In genomic region chr2:29601872-29602271, GRCh38 we compare ENCODE assay signal across 18 cellular contexts.
DNase-seq lines count a peak whose midpoint lies in the region; ATAC-seq, FAIRE-seq and TF ChIP-seq lines count a peak whose summit lies in the region.
"Had no signal": no experiment of that assay in that cellular context is flagged by ENCODE, and none has a peak within 500 bp of the region (broad histone marks: within the 10 kb centered on the region; RNA-seq: fewer than 3 reads in every experiment).

No MANE protein-coding gene starts in this region.

- TF ChIP-seq CTCF in mammary epithelial cell (conservative IDR thresholded peaks at IDR 0.05 in 1 of 2, IDR thresholded peaks at IDR 0.05 in 1 of 2; ENCODE audit: extremely low read depth in 1 of 2, insufficient read depth in 1 of 2, low read depth in 1 of 2, low read length in 2 of 2) (no peak), keratinocyte (optimal IDR thresholded peaks at IDR 0.05 in 1 of 3, IDR thresholded peaks at IDR 0.05 in 1 of 3, conservative IDR thresholded peaks at IDR 0.05 in 1 of 3; ENCODE audit: extremely low read depth in 1 of 3, insufficient read depth in 2 of 3, low read length in 3 of 3) (no peak), body of pancreas (IDR thresholded peaks at IDR 0.05) (no peak)

- H3K27ac ChIP-seq in mammary epithelial cell (ENCODE audit: insufficient read depth, low read depth, low read length) (no peak overlapping the region), keratinocyte (ENCODE audit: control insufficient read depth, insufficient read depth, low read length) (no peak overlapping the region), body of pancreas (no peak overlapping the region)
- H3K27ac ChIP-seq: GM23248 had no signal

- H3K9ac ChIP-seq in mammary epithelial cell (ENCODE audit: insufficient read depth, low read length) (no peak overlapping the region), keratinocyte (ENCODE audit: control insufficient read depth, extremely low read depth, insufficient read depth, low read length) (no peak overlapping the region)
- H3K9ac ChIP-seq: GM23248 had no signal

- H3K9me1 ChIP-seq in keratinocyte (ENCODE audit: control insufficient read depth, extremely low read depth, insufficient read depth, low read length) = no peaks in the 10 kb centered on the region

- H3K4me2 ChIP-seq in mammary epithelial cell (ENCODE audit: insufficient read depth, low read depth, low read length) (no peak overlapping the region), keratinocyte (ENCODE audit: control insufficient read depth, extremely low read depth, insufficient read depth, low read depth, low read length) (no peak overlapping the region)

- BruUV-seq in mammary epithelial cell (replicated peaks; lab: Mats Ljungman, UMichigan) = no TSS peak

- in situ Hi-C loops in mammary epithelial cell (cut with MboI; ENCODE audit: low sequenced_read_pairs in 2 of 2) = no loop called here

- DNase-seq in ELF-1 (ENCODE audit: low read depth, low spot score) (peak; percentile 20), M059J (ENCODE audit: low read depth) (peak; percentile 67), mammary epithelial cell (peak; percentile 24), keratinocyte (ENCODE audit: low read depth, low spot score) (peak; percentile 28), body of pancreas (no peak)
- DNase-seq: C1 segment of cervical spinal cord; Calu3; CD4-positive, alpha-beta T cell; DMS153; DMS79 treated with DMSO at 0.1 percent for 48 hours; GM23248; H7 had no signal

- CTCF ChIA-PET in mammary epithelial cell (lab: Charles Lee; ENCODE audit: low non-redundant PET) = no interaction called here

- intact Hi-C loops in mammary epithelial cell (cut with micrococcal nuclease) = no loop called here
- intact Hi-C loops in body of pancreas (cut with DNase I) = no loop called here

- dilution Hi-C loops in mammary epithelial cell (cut with HindIII; ENCODE audit: low sequenced_read_pairs) (no loop called here), keratinocyte (cut with MboI; ENCODE audit: extremely low pct_ligation_motif_present, low sequenced_read_pairs) (no loop called here)

- peaks cover 31% of the 10 kb centered on the region for H3K4me1 ChIP-seq in mammary epithelial cell (ENCODE audit: insufficient read depth, low read length)
- H3K4me1 ChIP-seq in keratinocyte (ENCODE audit: control insufficient read depth, extremely low read depth, insufficient read depth, low read length) = peaks cover 24% of the 10 kb centered on the region
- H3K4me1 ChIP-seq in body of pancreas = no peaks in the 10 kb centered on the region

- H4K20me1 ChIP-seq in mammary epithelial cell (ENCODE audit: insufficient read depth, low read length) (no peaks in the 10 kb centered on the region), keratinocyte (ENCODE audit: control insufficient read depth, extremely low read depth, insufficient read depth, low read length) (no peaks in the 10 kb centered on the region)

- H3K27me3 ChIP-seq in mammary epithelial cell (ENCODE audit: insufficient read depth, low read length) = no peaks in the 10 kb centered on the region
- H3K27me3 ChIP-seq in keratinocyte (ENCODE audit: control insufficient read depth, extremely low read depth, insufficient read depth, low read length) = no peaks in the 10 kb centered on the region
- no peaks in the 10 kb centered on the region for H3K27me3 ChIP-seq in body of pancreas

- ATAC-seq in HG03457 (IDR thresholded peaks at IDR 0.05; ENCODE audit: unreplicated experiment) = no peak
- ATAC-seq in body of pancreas = no peak
- no peak for ATAC-seq in HG03280 (IDR thresholded peaks at IDR 0.05; ENCODE audit: unreplicated experiment)
- ATAC-seq: GM12878, HepG2 had no signal

- TF ChIP-seq POLR2A in body of pancreas (IDR thresholded peaks at IDR 0.05) = no peak

- H3K9me3 ChIP-seq in mammary epithelial cell (replicated peaks; ENCODE audit: insufficient read depth, low read length) = no peaks in the 10 kb centered on the region
- no peaks in the 10 kb centered on the region for H3K9me3 ChIP-seq in keratinocyte (ENCODE audit: control insufficient read depth, low read depth, low read length)
- no peaks in the 10 kb centered on the region for H3K9me3 ChIP-seq in body of pancreas

- H2AFZ ChIP-seq in mammary epithelial cell (ENCODE audit: low read depth, low read length) (no peak overlapping the region), keratinocyte (ENCODE audit: control insufficient read depth, low read length) (no peak overlapping the region)
- H2AFZ ChIP-seq: GM23248 had no signal

- no peaks in the 10 kb centered on the region for H3K79me2 ChIP-seq in mammary epithelial cell (ENCODE audit: insufficient read depth, low read length)
- no peaks in the 10 kb centered on the region for H3K79me2 ChIP-seq in keratinocyte (ENCODE audit: control insufficient read depth, insufficient read depth, low read length)

- no peak for FAIRE-seq in keratinocyte (lab: Jason Lieb, UNC)
- FAIRE-seq: A204.1, GM12878, HepG2, HTR-8/SVneo had no signal

- H3K4me3 ChIP-seq in mammary epithelial cell (replicated peaks in 1 of 3; ENCODE audit: insufficient read depth in 1 of 3, low read depth in 2 of 3, low read length in 3 of 3) (no peak overlapping the region), keratinocyte (ENCODE audit: control insufficient read depth in 2 of 3, extremely low read depth in 1 of 3, insufficient read depth in 2 of 3, low read depth in 1 of 3, low read length in 3 of 3) (no peak overlapping the region), body of pancreas (no peak overlapping the region)
- H3K4me3 ChIP-seq: GM12878, GM23248 had no signal

- 20% methylated on average over 3 of the region's 3 CpGs for WGBS in mammary epithelial cell (ENCODE audit: low coverage, missing lambda C conversion rate)
- 85 to 89% methylated on average over 3 of the region's 3 CpGs for WGBS in body of pancreas, 2 donors

- H3K36me3 ChIP-seq in mammary epithelial cell (ENCODE audit: insufficient read depth, low read length) (no peaks in the 10 kb centered on the region), keratinocyte (ENCODE audit: control insufficient read depth in 2 of 2, extremely low read depth in 1 of 2, insufficient read depth in 2 of 2, low read length in 2 of 2) (no peaks in the 10 kb centered on the region), body of pancreas (replicated peaks in 1 of 2; ENCODE audit: insufficient read depth in 1 of 2, low read depth in 2 of 2) (no peaks in the 10 kb centered on the region)

Comparison
In these comparisons a context has a peak if more than half of its experiments do, and no peak if none do; other contexts are left out.
1. DNase-seq: peak in ELF-1 (single experiment), M059J (single experiment), mammary epithelial cell (single experiment) and keratinocyte (single experiment); none in body of pancreas (0 of 4).